In the genomic region with DNA sequence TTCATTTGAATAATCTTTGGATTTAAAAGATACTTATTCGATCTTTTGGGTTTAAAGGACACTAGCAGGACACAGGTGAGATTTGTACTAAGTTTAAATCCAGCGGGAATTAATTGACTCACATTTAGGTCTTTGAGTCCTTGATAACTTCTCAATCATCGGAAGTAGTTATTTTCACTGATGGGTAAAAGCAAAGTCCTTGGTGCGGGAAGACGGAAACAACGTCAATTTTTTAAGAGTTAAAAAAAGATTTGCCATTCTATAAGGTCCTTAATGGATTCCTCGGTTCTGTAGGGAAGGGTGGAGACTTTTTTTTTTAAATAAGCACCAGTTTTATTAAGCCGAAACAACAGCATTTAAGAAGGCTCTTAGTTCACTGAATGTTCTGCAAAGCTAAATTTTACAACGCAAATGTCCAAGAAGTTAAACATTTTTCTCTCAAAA, we compare ENCODE assay signal across 2 cellular contexts.
TF ChIP-seq lines count a peak whose summit lies in the region.

No MANE protein-coding gene starts in this region.

TF ChIP-seq in liver, 16 proteins besides CTCF, POLR2A, EP300 and RAD21 (continued from another document):
- TF ChIP-seq, protein P1, sequence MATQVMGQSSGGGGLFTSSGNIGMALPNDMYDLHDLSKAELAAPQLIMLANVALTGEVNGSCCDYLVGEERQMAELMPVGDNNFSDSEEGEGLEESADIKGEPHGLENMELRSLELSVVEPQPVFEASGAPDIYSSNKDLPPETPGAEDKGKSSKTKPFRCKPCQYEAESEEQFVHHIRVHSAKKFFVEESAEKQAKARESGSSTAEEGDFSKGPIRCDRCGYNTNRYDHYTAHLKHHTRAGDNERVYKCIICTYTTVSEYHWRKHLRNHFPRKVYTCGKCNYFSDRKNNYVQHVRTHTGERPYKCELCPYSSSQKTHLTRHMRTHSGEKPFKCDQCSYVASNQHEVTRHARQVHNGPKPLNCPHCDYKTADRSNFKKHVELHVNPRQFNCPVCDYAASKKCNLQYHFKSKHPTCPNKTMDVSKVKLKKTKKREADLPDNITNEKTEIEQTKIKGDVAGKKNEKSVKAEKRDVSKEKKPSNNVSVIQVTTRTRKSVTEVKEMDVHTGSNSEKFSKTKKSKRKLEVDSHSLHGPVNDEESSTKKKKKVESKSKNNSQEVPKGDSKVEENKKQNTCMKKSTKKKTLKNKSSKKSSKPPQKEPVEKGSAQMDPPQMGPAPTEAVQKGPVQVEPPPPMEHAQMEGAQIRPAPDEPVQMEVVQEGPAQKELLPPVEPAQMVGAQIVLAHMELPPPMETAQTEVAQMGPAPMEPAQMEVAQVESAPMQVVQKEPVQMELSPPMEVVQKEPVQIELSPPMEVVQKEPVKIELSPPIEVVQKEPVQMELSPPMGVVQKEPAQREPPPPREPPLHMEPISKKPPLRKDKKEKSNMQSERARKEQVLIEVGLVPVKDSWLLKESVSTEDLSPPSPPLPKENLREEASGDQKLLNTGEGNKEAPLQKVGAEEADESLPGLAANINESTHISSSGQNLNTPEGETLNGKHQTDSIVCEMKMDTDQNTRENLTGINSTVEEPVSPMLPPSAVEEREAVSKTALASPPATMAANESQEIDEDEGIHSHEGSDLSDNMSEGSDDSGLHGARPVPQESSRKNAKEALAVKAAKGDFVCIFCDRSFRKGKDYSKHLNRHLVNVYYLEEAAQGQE (IDR thresholded peaks at IDR 0.05), result no peak
- TF ChIP-seq, protein P2, sequence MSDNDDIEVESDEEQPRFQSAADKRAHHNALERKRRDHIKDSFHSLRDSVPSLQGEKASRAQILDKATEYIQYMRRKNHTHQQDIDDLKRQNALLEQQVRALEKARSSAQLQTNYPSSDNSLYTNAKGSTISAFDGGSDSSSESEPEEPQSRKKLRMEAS (IDR thresholded peaks at IDR 0.05), result no peak
- TF ChIP-seq SP1 (IDR thresholded peaks at IDR 0.05) (no peak), YY1 (IDR thresholded peaks at IDR 0.05) (no peak), NR2F2 (IDR thresholded peaks at IDR 0.05) (no peak), JUND (IDR thresholded peaks at IDR 0.05) (no peak), FOXA2 (IDR thresholded peaks at IDR 0.05) (no peak), FOXA1 (IDR thresholded peaks at IDR 0.05) (no peak), HNF4A (conservative IDR thresholded peaks at IDR 0.05) (no peak), HNF4G (IDR thresholded peaks at IDR 0.05) (no peak), EGR1 (IDR thresholded peaks at IDR 0.05; ENCODE audit: low read depth in 2 of 2) (no peak), RXRA (IDR thresholded peaks at IDR 0.05) (no peak)
- TF ChIP-seq, protein P3, sequence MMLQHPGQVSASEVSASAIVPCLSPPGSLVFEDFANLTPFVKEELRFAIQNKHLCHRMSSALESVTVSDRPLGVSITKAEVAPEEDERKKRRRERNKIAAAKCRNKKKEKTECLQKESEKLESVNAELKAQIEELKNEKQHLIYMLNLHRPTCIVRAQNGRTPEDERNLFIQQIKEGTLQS (IDR thresholded peaks at IDR 0.05), result no peak

TF ChIP-seq in HepG2, 621 proteins besides CTCF, POLR2A, EP300 and RAD21 (continued from another document):
- TF ChIP-seq GTF3A (CRISPR knock-in tag; conservative IDR thresholded peaks at IDR 0.05) (no peak), HMGA1 (CRISPR knock-in tag; conservative IDR thresholded peaks at IDR 0.05) (no peak), ZNF251 (CRISPR knock-in tag; IDR thresholded peaks at IDR 0.05) (no peak)
- TF ChIP-seq, protein P4, sequence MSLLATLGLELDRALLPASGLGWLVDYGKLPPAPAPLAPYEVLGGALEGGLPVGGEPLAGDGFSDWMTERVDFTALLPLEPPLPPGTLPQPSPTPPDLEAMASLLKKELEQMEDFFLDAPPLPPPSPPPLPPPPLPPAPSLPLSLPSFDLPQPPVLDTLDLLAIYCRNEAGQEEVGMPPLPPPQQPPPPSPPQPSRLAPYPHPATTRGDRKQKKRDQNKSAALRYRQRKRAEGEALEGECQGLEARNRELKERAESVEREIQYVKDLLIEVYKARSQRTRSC (CRISPR knock-in tag; IDR thresholded peaks at IDR 0.05; ENCODE audit: low read depth), result no peak
TF ChIP-seq in HepG2: peak in this region for 0.
